8 cellular contexts compared by ENCODE assay signal in the genomic region with DNA sequence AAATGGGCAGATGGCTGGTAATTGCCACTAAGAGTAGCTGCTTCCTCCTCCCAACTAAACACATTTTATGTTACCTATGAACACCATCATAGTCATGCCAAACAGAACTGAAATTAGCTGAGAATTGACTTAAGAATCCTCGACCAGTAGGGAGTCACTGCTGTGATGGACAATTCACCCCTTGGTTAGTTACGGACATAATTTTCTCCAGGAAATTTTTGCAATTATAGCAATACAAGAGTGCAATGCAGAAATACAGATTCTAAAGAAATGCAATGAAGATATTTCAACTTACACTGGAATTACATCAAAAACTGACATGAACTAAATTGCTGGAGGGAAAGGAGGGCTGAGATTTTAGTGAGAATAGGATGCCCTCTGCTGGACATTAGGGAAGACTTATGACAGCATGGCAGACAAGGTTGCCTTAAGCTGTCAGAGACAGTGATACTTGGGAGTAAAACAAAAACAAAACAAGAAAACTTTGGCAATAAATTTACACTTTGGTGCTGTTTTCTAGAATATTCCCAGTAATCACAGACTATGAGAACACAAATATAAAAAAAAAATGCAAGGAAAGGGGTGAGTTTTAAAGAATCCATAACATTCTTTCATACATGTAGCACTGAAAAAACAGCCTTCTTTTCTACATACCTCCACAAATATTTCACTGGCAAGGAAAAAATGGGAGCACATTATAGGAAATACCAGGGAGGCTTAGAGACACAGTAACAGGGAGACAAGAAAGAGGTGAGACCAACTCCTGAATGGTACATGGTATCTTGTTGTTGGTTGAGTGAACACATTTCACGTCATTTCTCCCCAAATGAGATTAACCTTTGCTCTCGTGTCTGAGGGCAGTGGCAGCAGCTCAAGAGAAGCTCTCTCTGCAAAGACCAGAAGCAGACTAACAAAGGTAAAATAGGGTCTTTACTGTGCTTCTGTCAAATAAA. TPM values are rescaled to one million over a fixed set of nuclear protein-coding genes. Genes with fewer than 3 reads are reported as not detected.
A peak's percentile ranks its signal among the peaks of the same experiment; 100 is the strongest.
DNase-seq lines count a peak whose midpoint lies in the region; ATAC-seq and TF ChIP-seq lines count a peak whose summit lies in the region.

No MANE protein-coding gene starts in this region.

- no peaks in the 10 kb centered on the region for H3K9me3 ChIP-seq in aorta (ENCODE audit: control insufficient read depth, low read length)

- no peak overlapping the region for H3K4me3 ChIP-seq in GM23338
- no peak overlapping the region for H3K4me3 ChIP-seq in aorta (ENCODE audit: low read length in 2 of 2)

- H3K4me1 ChIP-seq in GM23338 (ENCODE audit: insufficient read depth) (no peaks in the 10 kb centered on the region), aorta (ENCODE audit: control insufficient read depth in 1 of 2, insufficient read depth in 2 of 2, low read length in 2 of 2) (peaks cover 0 to 1% of the 10 kb centered on the region in 2 donors)

- 48 to 51% methylated on average over 4 of the region's 4 CpGs for WGBS in aorta, 2 donors

- H4K20me1 ChIP-seq in GM23338 (replicated peaks; ENCODE audit: insufficient read depth) = no peaks in the 10 kb centered on the region

- peaks cover 1% of the 10 kb centered on the region for H3K27me3 Mint-ChIP-seq in GM23338 (ENCODE audit: insufficient read depth, low read depth, poor library complexity)

- H3K27me3 ChIP-seq in GM23338 (ENCODE audit: insufficient read depth) (no peaks in the 10 kb centered on the region), aorta (ENCODE audit: control insufficient read depth in 1 of 2, insufficient read depth in 2 of 2, low read length in 1 of 2) (no peaks in the 10 kb centered on the region)

- no peak overlapping the region for H3K27ac Mint-ChIP-seq in GM23338

- H3K36me3 ChIP-seq in GM23338 (ENCODE audit: insufficient read depth) (no peaks in the 10 kb centered on the region), aorta (ENCODE audit: control insufficient read depth in 1 of 2, insufficient read depth in 2 of 2, low read length in 1 of 2) (no peaks in the 10 kb centered on the region)

- peak overlapping the region; percentile 43 for H3K27ac ChIP-seq in 22Rv1
- no peak overlapping the region for H3K27ac ChIP-seq in GM23338 (ENCODE audit: low read depth)
- H3K27ac ChIP-seq in aorta (ENCODE audit: low read depth in 1 of 2, low read length in 2 of 2) = no peak overlapping the region

- H3K9me2 ChIP-seq in GM23338 (ENCODE audit: insufficient read depth) = no peaks in the 10 kb centered on the region

- TF ChIP-seq CTCF in 22Rv1 (IDR thresholded peaks at IDR 0.05) (peak; percentile 83), GM23338 (conservative IDR thresholded peaks at IDR 0.05; ENCODE audit: low read depth in 2 of 2) (peak; percentile 89 to 91)

- H3K79me2 ChIP-seq in GM23338 (replicated peaks; ENCODE audit: insufficient read depth) = no peaks in the 10 kb centered on the region

- peaks cover 5% of the 10 kb centered on the region; the same call in 2 of the 3 replicates for H3K4me1 Mint-ChIP-seq in GM23338

- no peak overlapping the region for H2AFZ ChIP-seq in GM23338

- H3K9me3 Mint-ChIP-seq in GM23338 = no peaks in the 10 kb centered on the region

- no peaks in the 10 kb centered on the region for H3F3A ChIP-seq in GM23338 (replicated peaks; ENCODE audit: low read depth)

- intact Hi-C loops in aorta (cut with DNase I) = loop anchor here (1.0 to 5.0 kb wide), 4 partner anchors 40 to 210 kb away; a partner anchor contains a TSS

- peak; percentile 96 for ATAC-seq in GM23338
- ATAC-seq in aorta (ENCODE audit: low FRiP score) = peak; percentile 87

- DNase-seq in EL (peak; percentile 72), GM23338 (ENCODE audit: low spot score) (peak; percentile 82), LHCN-M2 (ENCODE audit: low read depth) (peak; percentile 68), RPMI7951 (ENCODE audit: low read depth) (peak; percentile 77), dermis blood vessel endothelial cell (peak; percentile 87), lung microvascular endothelial cell (ENCODE audit: low read depth in 2 of 2) (peak; percentile 83 to 87), aorta (no peak)

- H3K4me3 Mint-ChIP-seq in GM23338 = no peak overlapping the region

- no peaks in the 10 kb centered on the region for H3K36me3 Mint-ChIP-seq in GM23338 (ENCODE audit: low read depth)

- H3K4me2 ChIP-seq in GM23338 = no peak overlapping the region

TF ChIP-seq in GM23338, 12 proteins besides CTCF, POLR2A, EP300 and RAD21 (continues in another document):
- TF ChIP-seq, protein P1, sequence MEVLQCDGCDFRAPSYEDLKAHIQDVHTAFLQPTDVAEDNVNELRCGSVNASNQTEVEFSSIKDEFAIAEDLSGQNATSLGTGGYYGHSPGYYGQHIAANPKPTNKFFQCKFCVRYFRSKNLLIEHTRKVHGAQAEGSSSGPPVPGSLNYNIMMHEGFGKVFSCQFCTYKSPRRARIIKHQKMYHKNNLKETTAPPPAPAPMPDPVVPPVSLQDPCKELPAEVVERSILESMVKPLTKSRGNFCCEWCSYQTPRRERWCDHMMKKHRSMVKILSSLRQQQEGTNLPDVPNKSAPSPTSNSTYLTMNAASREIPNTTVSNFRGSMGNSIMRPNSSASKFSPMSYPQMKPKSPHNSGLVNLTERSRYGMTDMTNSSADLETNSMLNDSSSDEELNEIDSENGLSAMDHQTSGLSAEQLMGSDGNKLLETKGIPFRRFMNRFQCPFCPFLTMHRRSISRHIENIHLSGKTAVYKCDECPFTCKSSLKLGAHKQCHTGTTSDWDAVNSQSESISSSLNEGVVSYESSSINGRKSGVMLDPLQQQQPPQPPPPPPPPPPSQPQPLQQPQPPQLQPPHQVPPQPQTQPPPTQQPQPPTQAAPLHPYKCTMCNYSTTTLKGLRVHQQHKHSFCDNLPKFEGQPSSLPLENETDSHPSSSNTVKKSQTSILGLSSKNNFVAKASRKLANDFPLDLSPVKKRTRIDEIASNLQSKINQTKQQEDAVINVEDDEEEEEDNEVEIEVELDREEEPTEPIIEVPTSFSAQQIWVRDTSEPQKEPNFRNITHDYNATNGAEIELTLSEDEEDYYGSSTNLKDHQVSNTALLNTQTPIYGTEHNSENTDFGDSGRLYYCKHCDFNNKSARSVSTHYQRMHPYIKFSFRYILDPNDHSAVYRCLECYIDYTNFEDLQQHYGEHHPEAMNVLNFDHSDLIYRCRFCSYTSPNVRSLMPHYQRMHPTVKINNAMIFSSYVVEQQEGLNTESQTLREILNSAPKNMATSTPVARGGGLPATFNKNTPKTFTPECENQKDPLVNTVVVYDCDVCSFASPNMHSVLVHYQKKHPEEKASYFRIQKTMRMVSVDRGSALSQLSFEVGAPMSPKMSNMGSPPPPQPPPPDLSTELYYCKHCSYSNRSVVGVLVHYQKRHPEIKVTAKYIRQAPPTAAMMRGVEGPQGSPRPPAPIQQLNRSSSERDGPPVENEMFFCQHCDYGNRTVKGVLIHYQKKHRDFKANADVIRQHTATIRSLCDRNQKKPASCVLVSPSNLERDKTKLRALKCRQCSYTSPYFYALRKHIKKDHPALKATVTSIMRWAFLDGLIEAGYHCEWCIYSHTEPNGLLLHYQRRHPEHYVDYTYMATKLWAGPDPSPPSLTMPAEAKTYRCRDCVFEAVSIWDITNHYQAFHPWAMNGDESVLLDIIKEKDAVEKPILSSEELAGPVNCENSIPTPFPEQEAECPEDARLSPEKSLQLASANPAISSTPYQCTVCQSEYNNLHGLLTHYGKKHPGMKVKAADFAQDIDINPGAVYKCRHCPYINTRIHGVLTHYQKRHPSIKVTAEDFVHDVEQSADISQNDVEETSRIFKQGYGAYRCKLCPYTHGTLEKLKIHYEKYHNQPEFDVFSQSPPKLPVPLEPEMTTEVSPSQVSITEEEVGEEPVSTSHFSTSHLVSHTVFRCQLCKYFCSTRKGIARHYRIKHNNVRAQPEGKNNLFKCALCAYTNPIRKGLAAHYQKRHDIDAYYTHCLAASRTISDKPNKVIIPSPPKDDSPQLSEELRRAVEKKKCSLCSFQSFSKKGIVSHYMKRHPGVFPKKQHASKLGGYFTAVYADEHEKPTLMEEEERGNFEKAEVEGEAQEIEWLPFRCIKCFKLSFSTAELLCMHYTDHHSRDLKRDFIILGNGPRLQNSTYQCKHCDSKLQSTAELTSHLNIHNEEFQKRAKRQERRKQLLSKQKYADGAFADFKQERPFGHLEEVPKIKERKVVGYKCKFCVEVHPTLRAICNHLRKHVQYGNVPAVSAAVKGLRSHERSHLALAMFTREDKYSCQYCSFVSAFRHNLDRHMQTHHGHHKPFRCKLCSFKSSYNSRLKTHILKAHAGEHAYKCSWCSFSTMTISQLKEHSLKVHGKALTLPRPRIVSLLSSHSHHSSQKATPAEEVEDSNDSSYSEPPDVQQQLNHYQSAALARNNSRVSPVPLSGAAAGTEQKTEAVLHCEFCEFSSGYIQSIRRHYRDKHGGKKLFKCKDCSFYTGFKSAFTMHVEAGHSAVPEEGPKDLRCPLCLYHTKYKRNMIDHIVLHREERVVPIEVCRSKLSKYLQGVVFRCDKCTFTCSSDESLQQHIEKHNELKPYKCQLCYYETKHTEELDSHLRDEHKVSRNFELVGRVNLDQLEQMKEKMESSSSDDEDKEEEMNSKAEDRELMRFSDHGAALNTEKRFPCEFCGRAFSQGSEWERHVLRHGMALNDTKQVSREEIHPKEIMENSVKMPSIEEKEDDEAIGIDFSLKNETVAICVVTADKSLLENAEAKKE (CRISPR knock-in tag; IDR thresholded peaks at IDR 0.05) = no peak
- TF ChIP-seq ZNF331 (CRISPR knock-in tag; IDR thresholded peaks at IDR 0.05; ENCODE audit: low read depth) (no peak), POLR2AphosphoS5 (IDR thresholded peaks at IDR 0.05; ENCODE audit: low read depth) (no peak), JUNB (IDR thresholded peaks at IDR 0.05; ENCODE audit: unreplicated experiment) (no peak), EZH2phosphoT487 (IDR thresholded peaks at IDR 0.05; ENCODE audit: unreplicated experiment) (no peak), EZH2 (IDR thresholded peaks at IDR 0.05; ENCODE audit: low read depth, unreplicated experiment) (no peak)
- TF ChIP-seq, protein P2, sequence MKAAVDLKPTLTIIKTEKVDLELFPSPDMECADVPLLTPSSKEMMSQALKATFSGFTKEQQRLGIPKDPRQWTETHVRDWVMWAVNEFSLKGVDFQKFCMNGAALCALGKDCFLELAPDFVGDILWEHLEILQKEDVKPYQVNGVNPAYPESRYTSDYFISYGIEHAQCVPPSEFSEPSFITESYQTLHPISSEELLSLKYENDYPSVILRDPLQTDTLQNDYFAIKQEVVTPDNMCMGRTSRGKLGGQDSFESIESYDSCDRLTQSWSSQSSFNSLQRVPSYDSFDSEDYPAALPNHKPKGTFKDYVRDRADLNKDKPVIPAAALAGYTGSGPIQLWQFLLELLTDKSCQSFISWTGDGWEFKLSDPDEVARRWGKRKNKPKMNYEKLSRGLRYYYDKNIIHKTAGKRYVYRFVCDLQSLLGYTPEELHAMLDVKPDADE (IDR thresholded peaks at IDR 0.05) = no peak

RNA-seq across cellular contexts. Expression of a gene that starts 11.2 kb away (rescaled TPM):
- 75.3 and 82.0 TPM in 2 replicates for total RNA-seq in GM23338 (2014; rRNA removed; shearing (Covaris generic))
- 15.9 and 18.5 TPM in 2 replicates for polyA plus RNA-seq in GM23338 (2016; fragmentation: Nextera tagmentation; extraction: Ambion mirVana)
- 29.3 and 32.3 TPM in 2 replicates for total RNA-seq in LHCN-M2 (2014; rRNA removed)
- 14.7 TPM for polyA plus RNA-seq in LHCN-M2 (2012)
- 33.4 and 36.9 TPM in 2 replicates for total RNA-seq in RPMI7951 (2014; rRNA removed; shearing (Covaris generic))
- total RNA-seq in dermis blood vessel endothelial cell = 52.6 and 72.7 TPM in 2 replicates
- total RNA-seq in lung microvascular endothelial cell = 26.6 and 32.5 TPM in 2 replicates
- total RNA-seq in aorta = 10 to 100 TPM; 21.9 to 27.2 TPM
- 1 to 10 TPM; 3.5 to 7.4 TPM for polyA plus RNA-seq in aorta

Comparison
In these comparisons a context has a peak if more than half of its experiments do, and no peak if none do; other contexts are left out.
1. DNase-seq: peak in EL (single experiment), GM23338 (single experiment), LHCN-M2 (single experiment), RPMI7951 (single experiment), dermis blood vessel endothelial cell (single experiment) and lung microvascular endothelial cell (2 of 2); none in aorta (0 of 2).